Comparison of ENCODE assay signal across 33 cellular contexts in the genomic region with DNA sequence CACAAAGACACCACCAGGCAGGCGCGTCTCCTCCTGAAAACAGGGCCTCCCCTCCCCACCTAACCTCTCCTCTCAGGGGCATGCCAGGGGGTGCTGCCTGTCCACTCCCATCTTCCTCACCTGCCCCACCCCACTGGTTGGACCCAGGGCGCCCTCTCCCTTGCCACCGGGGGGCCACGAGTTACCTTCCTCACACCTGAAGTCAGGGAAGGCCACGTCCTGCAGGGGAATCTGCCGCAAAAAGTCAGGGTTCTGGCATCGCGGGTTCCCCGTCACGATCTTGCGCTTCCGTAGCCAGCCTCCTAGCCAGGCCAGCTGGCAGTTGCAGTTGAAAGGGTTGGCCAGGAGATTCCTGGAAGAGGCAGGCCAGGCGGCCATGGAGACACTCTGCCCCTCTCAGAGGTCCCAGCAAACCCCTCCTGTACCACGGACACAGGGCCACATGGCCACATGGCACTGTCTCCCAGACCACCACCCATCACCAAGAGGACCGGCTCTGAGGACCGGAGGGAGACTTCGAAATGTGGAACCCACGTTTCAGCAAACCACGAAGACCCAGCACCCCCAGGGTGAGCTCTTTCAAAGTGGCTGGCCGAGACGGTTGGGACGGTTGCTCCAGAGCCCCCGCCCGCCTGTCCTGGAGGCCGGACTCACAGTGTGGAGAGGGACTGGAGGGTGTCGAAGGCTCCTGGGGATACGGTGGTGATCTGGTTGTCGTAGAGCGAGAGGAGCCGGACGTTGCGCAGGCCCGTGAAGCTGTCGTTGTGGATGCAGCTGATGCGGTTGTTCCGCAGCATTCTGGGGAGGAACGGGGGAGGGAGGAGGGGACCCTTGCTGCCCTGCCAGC.
"Had no signal": no experiment of that assay in that cellular context is flagged by ENCODE, and none has a peak within 500 bp of the region (broad histone marks: within the 10 kb centered on the region; RNA-seq: fewer than 3 reads in every experiment).

No MANE protein-coding gene starts in this region.

- H3K4me3 ChIP-seq: body of pancreas, colonic mucosa, dorsolateral prefrontal cortex, esophagus muscularis mucosa, gastrocnemius medialis, heart left ventricle had no signal

- DNase-seq: activated B cell treated with CpG ODN at 0.5 μM for 24 hours; activated CD4-positive, alpha-beta T cell treated with anti-CD3 and anti-CD28 coated beads for 48 hours; activated CD4-positive, alpha-beta T cell treated with anti-CD3 and anti-CD28 coated beads, Interleukin-2, amount 50 U/mL, for 1 hour; activated CD4-positive, alpha-beta T cell treated with anti-CD3 and anti-CD28 coated beads, Interleukin-2, amount 50 U/mL, for 48 hours; activated CD8-positive, alpha-beta memory T cell treated with anti-CD3 and anti-CD28 coated beads for 24 hours; activated CD8-positive, alpha-beta memory T cell treated with anti-CD3 and anti-CD28 coated beads, Interleukin-2, amount 50 U/mL, for 4 hours; activated CD8-positive, alpha-beta T cell treated with anti-CD3 and anti-CD28 coated beads for 36 hours; activated effector memory CD4-positive, alpha-beta T cell treated with Interleukin-2 at 50 U/mL for 16 hours; activated naive CD4-positive, alpha-beta T cell treated with anti-CD3 and anti-CD28 coated beads for 36 hours; activated T-cell treated with anti-CD3 and anti-CD28 coated beads, Interleukin-2, amount 50 U/mL, for 24 hours; amniotic stem cell; anterior cingulate cortex; body of pancreas; caudate nucleus; colonic mucosa; effector memory CD8-positive, alpha-beta T cell; erythroblast; foreskin keratinocyte; gastrocnemius medialis; glutamatergic neuron; heart left ventricle; SW 1271; T-cell; T1000; WERI-Rb-1 had no signal

- H3K36me3 ChIP-seq: colonic mucosa, esophagus muscularis mucosa, gastrocnemius medialis, heart left ventricle had no signal

- H3K4me3 Mint-ChIP-seq: activated B cell treated with CpG ODN at 0.5 μM for 24 hours; activated CD8-positive, alpha-beta T cell treated with anti-CD3 and anti-CD28 coated beads for 36 hours; activated naive CD4-positive, alpha-beta T cell treated with anti-CD3 and anti-CD28 coated beads for 36 hours; activated naive CD4-positive, alpha-beta T cell treated with anti-CD3 and anti-CD28 coated beads, Interleukin-2, amount 50 U/mL, for 24 hours; activated T-cell treated with anti-CD3 and anti-CD28 coated beads, Interleukin-2, amount 50 U/mL, for 24 hours; activated T-helper 17 cell treated with anti-CD3 and anti-CD28 coated beads, Interleukin-2, amount 50 U/mL, for 72 hours; dendritic cell treated with granulocyte-macrophage colony-stimulating factor and Interleukin-4, amounts not matched to agents 40 ng/mL and 50 ng/mL, for 4 days; effector memory CD8-positive, alpha-beta T cell; T-cell; T-helper 1 cell treated with Interleukin-12 subunit alpha and Interleukin-12 subunit beta and Interleukin-4 antibody, amounts not matched to agents 30 μg/mL and 1 μg/mL, for 36 hours; T-helper 2 cell treated with Interferon-gamma antibody and Interleukin-4, amounts not matched to agents 5 μg/mL and 100 μg/mL, for 36 hours had no signal

- H3K27me3 ChIP-seq: body of pancreas, colonic mucosa, dorsolateral prefrontal cortex, esophagus muscularis mucosa, gastrocnemius medialis, heart left ventricle had no signal

- H3K9me3 Mint-ChIP-seq: activated CD8-positive, alpha-beta T cell treated with anti-CD3 and anti-CD28 coated beads for 36 hours; activated naive CD4-positive, alpha-beta T cell treated with anti-CD3 and anti-CD28 coated beads for 36 hours; activated naive CD4-positive, alpha-beta T cell treated with anti-CD3 and anti-CD28 coated beads, Interleukin-2, amount 50 U/mL, for 24 hours; activated T-cell treated with anti-CD3 and anti-CD28 coated beads, Interleukin-2, amount 50 U/mL, for 24 hours; activated T-helper 17 cell treated with anti-CD3 and anti-CD28 coated beads, Interleukin-2, amount 50 U/mL, for 72 hours; dendritic cell treated with granulocyte-macrophage colony-stimulating factor and Interleukin-4, amounts not matched to agents 40 ng/mL and 50 ng/mL, for 4 days; effector memory CD8-positive, alpha-beta T cell; T-helper 1 cell treated with Interleukin-12 subunit alpha and Interleukin-12 subunit beta and Interleukin-4 antibody, amounts not matched to agents 30 μg/mL and 1 μg/mL, for 36 hours; T-helper 2 cell treated with Interferon-gamma antibody and Interleukin-4, amounts not matched to agents 5 μg/mL and 100 μg/mL, for 36 hours had no signal

- H3K27me3 Mint-ChIP-seq: activated B cell treated with CpG ODN at 0.5 μM for 24 hours; activated CD8-positive, alpha-beta T cell treated with anti-CD3 and anti-CD28 coated beads for 36 hours; activated naive CD4-positive, alpha-beta T cell treated with anti-CD3 and anti-CD28 coated beads, Interleukin-2, amount 50 U/mL, for 24 hours; activated T-cell treated with anti-CD3 and anti-CD28 coated beads, Interleukin-2, amount 50 U/mL, for 24 hours; activated T-helper 17 cell treated with anti-CD3 and anti-CD28 coated beads, Interleukin-2, amount 50 U/mL, for 72 hours; effector memory CD8-positive, alpha-beta T cell had no signal

- H3K9me3 ChIP-seq: body of pancreas, colonic mucosa, gastrocnemius medialis had no signal

- H3K36me3 Mint-ChIP-seq: activated naive CD4-positive, alpha-beta T cell treated with anti-CD3 and anti-CD28 coated beads, Interleukin-2, amount 50 U/mL, for 24 hours; T-cell had no signal

- H3K27ac Mint-ChIP-seq: activated B cell treated with CpG ODN at 0.5 μM for 24 hours; activated CD8-positive, alpha-beta T cell treated with anti-CD3 and anti-CD28 coated beads for 36 hours; activated naive CD4-positive, alpha-beta T cell treated with anti-CD3 and anti-CD28 coated beads for 36 hours; activated naive CD4-positive, alpha-beta T cell treated with anti-CD3 and anti-CD28 coated beads, Interleukin-2, amount 50 U/mL, for 24 hours; activated T-cell treated with anti-CD3 and anti-CD28 coated beads, Interleukin-2, amount 50 U/mL, for 24 hours; activated T-helper 17 cell treated with anti-CD3 and anti-CD28 coated beads, Interleukin-2, amount 50 U/mL, for 72 hours; dendritic cell treated with granulocyte-macrophage colony-stimulating factor and Interleukin-4, amounts not matched to agents 40 ng/mL and 50 ng/mL, for 4 days; effector memory CD8-positive, alpha-beta T cell; T-cell; T-helper 1 cell treated with Interleukin-12 subunit alpha and Interleukin-12 subunit beta and Interleukin-4 antibody, amounts not matched to agents 30 μg/mL and 1 μg/mL, for 36 hours; T-helper 2 cell treated with Interferon-gamma antibody and Interleukin-4, amounts not matched to agents 5 μg/mL and 100 μg/mL, for 36 hours had no signal

- H3K27ac ChIP-seq: body of pancreas, colonic mucosa, dorsolateral prefrontal cortex, esophagus muscularis mucosa, foreskin keratinocyte, gastrocnemius medialis, heart left ventricle, WERI-Rb-1 had no signal

- ATAC-seq: activated CD4-positive, CD25-positive, alpha-beta regulatory T cell treated with anti-CD3 and anti-CD28 coated beads, Interleukin-2, amount 50 U/mL, for 24 hours; activated CD8-positive, alpha-beta T cell treated with anti-CD3 and anti-CD28 coated beads for 36 hours; activated T-helper 17 cell treated with anti-CD3 and anti-CD28 coated beads, Interleukin-2, amount 50 U/mL, for 72 hours; body of pancreas; effector memory CD8-positive, alpha-beta T cell; foreskin keratinocyte; gastrocnemius medialis; heart left ventricle; T-cell had no signal

- H3K4me1 ChIP-seq: colonic mucosa, foreskin keratinocyte had no signal
